In the genomic region with DNA sequence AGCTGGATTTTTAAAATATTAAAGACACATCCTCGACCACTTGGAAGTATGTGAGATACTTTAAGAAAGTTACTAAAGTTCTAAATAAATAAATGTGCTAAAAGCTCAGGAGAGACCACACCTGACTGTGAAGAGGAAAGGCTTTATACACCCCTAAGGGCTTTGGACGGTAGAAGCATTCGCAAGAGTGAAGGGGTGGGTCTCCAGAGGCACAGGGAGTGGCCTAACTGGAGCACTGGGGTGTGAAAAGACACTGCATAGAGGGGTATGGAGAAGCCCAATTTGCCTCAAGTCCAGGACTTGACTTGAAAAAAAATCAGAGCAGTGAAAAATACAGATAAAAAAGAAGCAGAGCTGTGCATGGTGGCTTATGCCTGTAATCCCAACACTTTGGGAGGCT, we compare ENCODE assay signal across 7 cellular contexts.
DNase-seq lines count a peak whose midpoint lies in the region; ATAC-seq and TF ChIP-seq lines count a peak whose summit lies in the region.
"Not testable (repeated sequence)": the region's sequence is repeated elsewhere in the genome, so short reads cannot be mapped to it uniquely, and the experiment has no call there.

No MANE protein-coding gene starts in this region.

- H3T11ph ChIP-seq in H9 (ENCODE audit: low read length): not testable (repeated sequence)

- not testable (repeated sequence) for H3K4ac ChIP-seq in H9 (ENCODE audit: low read depth, low read length)

- not testable (repeated sequence) for DNase-seq in Caco-2; H9; activated T-cell treated with anti-CD3 and anti-CD28 coated beads, Interleukin-2, amount 50 U/mL, for 24 hours; memory B cell (ENCODE audit: low spot score in 2 of 2); naive B cell
- peak; percentile 42 for DNase-seq in colonic mucosa
- DNase-seq in thyroid gland: peak; percentile 58 to 59

- intact Hi-C loops in Caco-2 (cut with micrococcal nuclease; ENCODE audit: unreplicated experiment); colonic mucosa (cut with DNase I); thyroid gland (cut with DNase I): not testable (repeated sequence)

- not testable (repeated sequence) for H3K4me1 ChIP-seq in Caco-2; H9 (ENCODE audit: insufficient read depth, low read length); colonic mucosa
- H3K4me1 ChIP-seq in thyroid gland: peaks cover 22 to 39% of the 10 kb centered on the region in 2 donors

- not testable (repeated sequence) for H3K23ac ChIP-seq in H9 (ENCODE audit: insufficient read length, low read depth, low read length)

- not testable (repeated sequence) for H3K9me3 Mint-ChIP-seq in Caco-2 (ENCODE audit: unreplicated experiment); activated T-cell treated with anti-CD3 and anti-CD28 coated beads, Interleukin-2, amount 50 U/mL, for 24 hours; memory B cell
- H3K9me3 Mint-ChIP-seq in H9: peaks cover 9 to 20% of the 10 kb centered on the region in 2 experiments; a peak in 4 of 5 replicates
- peaks cover 4 to 19% (median 9%) of the 10 kb centered on the region in 7 donors for H3K9me3 Mint-ChIP-seq in naive B cell

- H3K27me3 Mint-ChIP-seq in Caco-2 (ENCODE audit: insufficient read depth, unreplicated experiment); H9 (ENCODE audit: low read depth); activated T-cell treated with anti-CD3 and anti-CD28 coated beads, Interleukin-2, amount 50 U/mL, for 24 hours; memory B cell; naive B cell: not testable (repeated sequence)

- TF ChIP-seq POLR2A in thyroid gland (IDR thresholded peaks at IDR 0.05): not testable (repeated sequence)

- not testable (repeated sequence) for H3K36me3 ChIP-seq in Caco-2 (ENCODE audit: control insufficient read depth, insufficient read depth, low read length); colonic mucosa; thyroid gland

- H2BK5ac ChIP-seq in H9 (ENCODE audit: insufficient read length, low read length): not testable (repeated sequence)

- not testable (repeated sequence) for H3K27ac ChIP-seq in H9 (ENCODE audit: insufficient read length, low read depth, low read length); colonic mucosa
- H3K27ac ChIP-seq in thyroid gland: peak overlapping the region; percentile 8 to 78 (median 48)

- CTCF ChIA-PET in Caco-2 (lab: Charles Lee): not testable (repeated sequence)

- H3K23me2 ChIP-seq in H9 (ENCODE audit: insufficient read length, low read depth, low read length, poor library complexity, severe bottlenecking): not testable (repeated sequence)

- H2BK20ac ChIP-seq in H9 (ENCODE audit: low read depth, low read length, poor library complexity, severe bottlenecking): not testable (repeated sequence)

- not testable (repeated sequence) for H3K79me1 ChIP-seq in H9 (ENCODE audit: insufficient read depth, low read depth, low read length, poor library complexity, severe bottlenecking)

- not testable (repeated sequence) for H3K14ac ChIP-seq in H9 (ENCODE audit: insufficient read depth, low read length)

- H3K27me3 ChIP-seq in Caco-2 (replicated peaks; ENCODE audit: control insufficient read depth, insufficient read depth, low read length); H9 (ENCODE audit: insufficient read depth, low read length); colonic mucosa; thyroid gland: not testable (repeated sequence)

- not testable (repeated sequence) for H3K79me2 ChIP-seq in H9 (ENCODE audit: insufficient read depth, low read length)

- not testable (repeated sequence) for H2AFZ ChIP-seq in H9 (ENCODE audit: low read length)

- not testable (repeated sequence) for H2AK5ac ChIP-seq in H9 (ENCODE audit: insufficient read length, low read length)

- not testable (repeated sequence) for ATAC-seq in memory B cell (ENCODE audit: low read depth)
- ATAC-seq in naive B cell (ENCODE audit: low read depth in 2 of 2): peak in 1 of 2 donors; percentile 41

- not testable (repeated sequence) for H2BK12ac ChIP-seq in H9 (ENCODE audit: insufficient read length, low read depth, low read length)

- no CpG with 5 or more reads among the region's 3 CpGs for WGBS in H9 (ENCODE audit: extremely low coverage, insufficient read length, low lambda C conversion rate)
- WGBS in thyroid gland, 2 donors: 34 to 50% methylated on average over 3 of the region's 3 CpGs

- H2BK15ac ChIP-seq in H9 (ENCODE audit: low read depth, low read length): not testable (repeated sequence)

- not testable (repeated sequence) for H2BK120ac ChIP-seq in H9 (ENCODE audit: low read depth, low read length, poor library complexity, severe bottlenecking)

- BruUV-seq in Caco-2 (replicated peaks; lab: Mats Ljungman, UMichigan): not testable (repeated sequence)

- TF ChIP-seq CTCF in Caco-2 (IDR thresholded peaks at IDR 0.05; ENCODE audit: insufficient read depth in 1 of 2, low read depth in 1 of 2, low read length in 1 of 2, severe bottlenecking in 1 of 2, unreplicated experiment in 1 of 2); H9 (conservative IDR thresholded peaks at IDR 0.05); colonic mucosa (IDR thresholded peaks at IDR 0.05); thyroid gland (IDR thresholded peaks at IDR 0.05): not testable (repeated sequence)

- peak overlapping the region; percentile 29 for H3K27ac Mint-ChIP-seq in Caco-2 (ENCODE audit: unreplicated experiment)
- peak overlapping the region in 2 of 3 experiments; percentile 45 to 70; a peak in 2 of 7 replicates for H3K27ac Mint-ChIP-seq in H9
- peak overlapping the region; percentile 19 for H3K27ac Mint-ChIP-seq in activated T-cell treated with anti-CD3 and anti-CD28 coated beads, Interleukin-2, amount 50 U/mL, for 24 hours
- peak overlapping the region; percentile 82 for H3K27ac Mint-ChIP-seq in memory B cell
- peak overlapping the region in 4 of 6 donors; percentile 21 to 89 (median 54) for H3K27ac Mint-ChIP-seq in naive B cell

- not testable (repeated sequence) for H3K9me3 ChIP-seq in Caco-2; H9 (ENCODE audit: control insufficient read depth, low read depth, low read length); colonic mucosa; thyroid gland

- H3K4me2 ChIP-seq in H9 (ENCODE audit: insufficient read depth, insufficient read length, low read length): not testable (repeated sequence)

- H4K5ac ChIP-seq in H9 (ENCODE audit: insufficient read length, low read depth, low read length): not testable (repeated sequence)

- H3K36me3 Mint-ChIP-seq in Caco-2 (ENCODE audit: insufficient read depth, unreplicated experiment); H9 (ENCODE audit: insufficient read depth in 1 of 3, low read depth in 3 of 3); naive B cell: not testable (repeated sequence)
- peaks cover 33% of the 10 kb centered on the region for H3K36me3 Mint-ChIP-seq in activated T-cell treated with anti-CD3 and anti-CD28 coated beads, Interleukin-2, amount 50 U/mL, for 24 hours (ENCODE audit: low read depth)
- H3K36me3 Mint-ChIP-seq in memory B cell: peaks cover 17% of the 10 kb centered on the region

- not testable (repeated sequence) for H3K4me3 ChIP-seq in Caco-2 (ENCODE audit: low read depth, low read length); colonic mucosa; thyroid gland (replicated peaks in 1 of 3)

- H3K18ac ChIP-seq in H9 (ENCODE audit: insufficient read length, low read depth, low read length): not testable (repeated sequence)

- H3K4me3 Mint-ChIP-seq in Caco-2 (ENCODE audit: unreplicated experiment); H9; activated T-cell treated with anti-CD3 and anti-CD28 coated beads, Interleukin-2, amount 50 U/mL, for 24 hours: not testable (repeated sequence)
- H3K4me3 Mint-ChIP-seq in memory B cell (peak overlapping the region; percentile 14), naive B cell (peak overlapping the region in 2 of 8 donors; percentile 21 to 35)

- not testable (repeated sequence) for H4K91ac ChIP-seq in H9 (ENCODE audit: insufficient read length, low read depth, low read length)

- H3K4me1 Mint-ChIP-seq in Caco-2 (ENCODE audit: low read depth, unreplicated experiment); H9: not testable (repeated sequence)
- H3K4me1 Mint-ChIP-seq in activated T-cell treated with anti-CD3 and anti-CD28 coated beads, Interleukin-2, amount 50 U/mL, for 24 hours (ENCODE audit: low read depth): peaks cover 21% of the 10 kb centered on the region
- H3K4me1 Mint-ChIP-seq in memory B cell (peaks cover 18% of the 10 kb centered on the region), naive B cell (peaks cover 13 to 38% (median 25%) of the 10 kb centered on the region in 3 donors)

- H3K9ac ChIP-seq in H9 (ENCODE audit: extremely low read depth, insufficient read length, low read length); colonic mucosa (ENCODE audit: low read depth in 2 of 2, low read length in 2 of 2): not testable (repeated sequence)

- H3K56ac ChIP-seq in H9 (ENCODE audit: insufficient read length, low read depth, low read length): not testable (repeated sequence)

- not testable (repeated sequence) for H4K8ac ChIP-seq in H9 (replicated peaks; ENCODE audit: insufficient read length, low read depth, low read length)

- POLR2A ChIA-PET in Caco-2 (lab: Charles Lee): interaction anchor here (0.6 kb wide), 1 partner anchor 93 kb away, joined by 3 read pairs; no protein-coding TSS in a partner anchor

- H4K20me1 ChIP-seq in H9 (ENCODE audit: control insufficient read depth, insufficient read depth, insufficient read length): not testable (repeated sequence)

Comparison
In these comparisons a context has a peak if more than half of its experiments do, and no peak if none do; other contexts are left out.
1. H3K27ac Mint-ChIP-seq: peak in every context shown above with its lines; median percentile 82 in memory B cell; 58 in H9; 54 in naive B cell; 29 in Caco-2; 19 in activated T-cell treated with anti-CD3 and anti-CD28 coated beads, Interleukin-2, amount 50 U/mL, for 24 hours.